ENCODE assay signal across 35 cellular contexts in genomic region chr9:126432659-126433058, GRCh38.
"Had no signal": no experiment of that assay in that cellular context is flagged by ENCODE, and none has a peak within 500 bp of the region (broad histone marks: within the 10 kb centered on the region; RNA-seq: fewer than 3 reads in every experiment).

No MANE protein-coding gene starts in this region.

- H3K9me3 Mint-ChIP-seq: activated B cell treated with CpG ODN at 0.5 μM for 24 hours; activated CD4-positive, alpha-beta memory T cell treated with anti-CD3 and anti-CD28 coated beads for 36 hours; activated CD4-positive, alpha-beta T cell treated with anti-CD3 and anti-CD28 coated beads, Interleukin-2, amount 10 ng/mL, durations not matched to agents 24 days and 14 days; activated CD8-positive, alpha-beta T cell treated with anti-CD3 and anti-CD28 coated beads for 36 hours; activated naive CD4-positive, alpha-beta T cell treated with anti-CD3 and anti-CD28 coated beads, Interleukin-2, amount 10 ng/mL, durations not matched to agents 7 days and 5 days; activated naive CD4-positive, alpha-beta T cell treated with anti-CD3 and anti-CD28 coated beads, Interleukin-2, amount 50 U/mL, for 24 hours; activated naive CD8-positive, alpha-beta T cell treated with anti-CD3 and anti-CD28 coated beads, Interleukin-2, amount 10 ng/mL, durations not matched to agents 7 days and 5 days; activated naive CD8-positive, alpha-beta T cell treated with anti-CD3 and anti-CD28 coated beads, Interleukin-2, amount 50 U/mL, for 24 hours; activated T-cell treated with anti-CD3 and anti-CD28 coated beads, Interleukin-2, amount 50 U/mL, for 4 hours; activated T-cell treated with anti-CD3 and anti-CD28 coated beads, Interleukin-2, amount 50 U/mL, for 72 hours; activated T-helper 1 cell treated with anti-CD3 and anti-CD28 coated beads, Interleukin-12 subunit alpha, Interleukin-12 subunit beta, Interleukin-2, Interleukin-4 antibody, amounts not matched to agents 30 ng/mL and 10 ng/mL and 1 ng/mL, durations not matched to agents 14 hours and 24 hours and 36 hours; activated T-helper 17 cell treated with anti-CD3 and anti-CD28 coated beads, Interleukin-2, amount 50 U/mL, for 72 hours; brain; central memory CD8-positive, alpha-beta T cell; T-helper 1 cell treated with Interleukin-12 subunit alpha and Interleukin-12 subunit beta and Interleukin-4 antibody, amounts not matched to agents 30 μg/mL and 1 μg/mL, for 36 hours; T-helper 2 cell treated with Interferon-gamma antibody and Interleukin-4, amounts not matched to agents 5 μg/mL and 100 μg/mL, for 36 hours had no signal

- H3K4me1 ChIP-seq: ascending aorta had no signal

- H3K4me3 ChIP-seq: ascending aorta, cardiac muscle cell had no signal

- H3K9me3 ChIP-seq: ascending aorta had no signal

- H3K27me3 ChIP-seq: ascending aorta, cardiac muscle cell had no signal

- H3K27me3 Mint-ChIP-seq: activated CD4-positive, alpha-beta memory T cell treated with anti-CD3 and anti-CD28 coated beads for 36 hours; activated CD8-positive, alpha-beta T cell treated with anti-CD3 and anti-CD28 coated beads for 36 hours; activated naive CD4-positive, alpha-beta T cell treated with anti-CD3 and anti-CD28 coated beads, Interleukin-2, amount 50 U/mL, for 24 hours; activated naive CD8-positive, alpha-beta T cell; activated naive CD8-positive, alpha-beta T cell treated with anti-CD3 and anti-CD28 coated beads, Interleukin-2, amount 10 ng/mL, durations not matched to agents 7 days and 5 days; activated naive CD8-positive, alpha-beta T cell treated with anti-CD3 and anti-CD28 coated beads, Interleukin-2, amount 50 U/mL, for 24 hours; activated T-helper 17 cell treated with anti-CD3 and anti-CD28 coated beads, Interleukin-2, amount 50 U/mL, for 72 hours; central memory CD8-positive, alpha-beta T cell had no signal

- H3K4me1 Mint-ChIP-seq: activated naive CD4-positive, alpha-beta T cell treated with anti-CD3 and anti-CD28 coated beads, Interleukin-2, amount 10 ng/mL, durations not matched to agents 7 days and 5 days; activated naive CD4-positive, alpha-beta T cell treated with anti-CD3 and anti-CD28 coated beads, Interleukin-2, amount 50 U/mL, for 24 hours; activated naive CD8-positive, alpha-beta T cell treated with anti-CD3 and anti-CD28 coated beads, Interleukin-2, amount 10 ng/mL, durations not matched to agents 7 days and 5 days; activated naive CD8-positive, alpha-beta T cell treated with anti-CD3 and anti-CD28 coated beads, Interleukin-2, amount 50 U/mL, for 24 hours; activated T-helper 17 cell treated with anti-CD3 and anti-CD28 coated beads, Interleukin-2, amount 50 U/mL, for 72 hours had no signal

- H3K4me3 Mint-ChIP-seq: activated B cell treated with CpG ODN at 0.5 μM for 24 hours; activated CD4-positive, alpha-beta memory T cell treated with anti-CD3 and anti-CD28 coated beads for 36 hours; activated CD4-positive, alpha-beta T cell treated with anti-CD3 and anti-CD28 coated beads, Interleukin-2, amount 10 ng/mL, durations not matched to agents 24 days and 14 days; activated CD8-positive, alpha-beta T cell treated with anti-CD3 and anti-CD28 coated beads for 36 hours; activated naive CD4-positive, alpha-beta T cell treated with anti-CD3 and anti-CD28 coated beads, Interleukin-2, amount 10 ng/mL, durations not matched to agents 7 days and 5 days; activated naive CD4-positive, alpha-beta T cell treated with anti-CD3 and anti-CD28 coated beads, Interleukin-2, amount 50 U/mL, for 24 hours; activated naive CD8-positive, alpha-beta T cell; activated naive CD8-positive, alpha-beta T cell treated with anti-CD3 and anti-CD28 coated beads, Interleukin-2, amount 10 ng/mL, durations not matched to agents 7 days and 5 days; activated naive CD8-positive, alpha-beta T cell treated with anti-CD3 and anti-CD28 coated beads, Interleukin-2, amount 50 U/mL, for 24 hours; activated T-cell treated with anti-CD3 and anti-CD28 coated beads, Interleukin-2, amount 50 U/mL, for 4 hours; activated T-cell treated with anti-CD3 and anti-CD28 coated beads, Interleukin-2, amount 50 U/mL, for 72 hours; activated T-helper 1 cell treated with anti-CD3 and anti-CD28 coated beads, Interleukin-12 subunit alpha, Interleukin-12 subunit beta, Interleukin-2, Interleukin-4 antibody, amounts not matched to agents 30 ng/mL and 10 ng/mL and 1 ng/mL, durations not matched to agents 14 hours and 24 hours and 36 hours; activated T-helper 17 cell treated with anti-CD3 and anti-CD28 coated beads, Interleukin-2, amount 50 U/mL, for 72 hours; brain; central memory CD8-positive, alpha-beta T cell; T-helper 1 cell treated with Interleukin-12 subunit alpha and Interleukin-12 subunit beta and Interleukin-4 antibody, amounts not matched to agents 30 μg/mL and 1 μg/mL, for 36 hours; T-helper 2 cell treated with Interferon-gamma antibody and Interleukin-4, amounts not matched to agents 5 μg/mL and 100 μg/mL, for 36 hours had no signal

- H3K27ac ChIP-seq: ascending aorta, cardiac muscle cell, VCaP had no signal

- DNase-seq: activated B cell treated with CpG ODN at 0.5 μM for 24 hours; activated CD4-positive, alpha-beta memory T cell treated with anti-CD3 and anti-CD28 coated beads for 36 hours; activated CD4-positive, alpha-beta T cell treated with anti-CD3 and anti-CD28 coated beads for 4 hours; activated CD4-positive, alpha-beta T cell treated with anti-CD3 and anti-CD28 coated beads, Interleukin-2, amount 10 ng/mL, durations not matched to agents 24 days and 14 days; activated CD4-positive, alpha-beta T cell treated with anti-CD3 and anti-CD28 coated beads, Interleukin-2, amount 50 U/mL, for 1 hour; activated CD4-positive, alpha-beta T cell treated with anti-CD3 and anti-CD28 coated beads, Interleukin-2, amount 50 U/mL, for 4 hours; activated CD4-positive, CD25-positive, alpha-beta regulatory T cell treated with anti-CD3 and anti-CD28 coated beads, Interleukin-2, amount 50 U/mL, for 72 hours; activated CD8-positive, alpha-beta T cell treated with anti-CD3 and anti-CD28 coated beads for 36 hours; activated effector memory CD4-positive, alpha-beta T cell treated with anti-CD3 and anti-CD28 coated beads, Interleukin-2, amount 50 U/mL, for 16 hours; activated naive CD4-positive, alpha-beta T cell treated with anti-CD3 and anti-CD28 coated beads, Interleukin-2, amount 10 ng/mL, durations not matched to agents 7 days and 5 days; activated naive CD4-positive, alpha-beta T cell treated with Interleukin-2 at 50 U/mL for 16 hours; activated naive CD8-positive, alpha-beta T cell treated with anti-CD3 and anti-CD28 coated beads, Interleukin-2, amount 10 ng/mL, durations not matched to agents 7 days and 5 days; activated naive CD8-positive, alpha-beta T cell treated with anti-CD3 and anti-CD28 coated beads, Interleukin-2, amount 50 U/mL, for 24 hours; activated T-cell treated with anti-CD3 and anti-CD28 coated beads for 4 hours; activated T-cell treated with anti-CD3 and anti-CD28 coated beads, Interleukin-2, amount 50 U/mL, for 1 hour; activated T-cell treated with anti-CD3 and anti-CD28 coated beads, Interleukin-2, amount 50 U/mL, for 4 hours; activated T-cell treated with anti-CD3 and anti-CD28 coated beads, Interleukin-2, amount 50 U/mL, for 72 hours; amygdala; anterior cingulate cortex; caudate nucleus; cerebellar nuclear complex; T-helper 1 cell; T-helper 2 cell; T-helper 9 cell had no signal

- ATAC-seq: activated CD8-positive, alpha-beta T cell treated with anti-CD3 and anti-CD28 coated beads for 36 hours; activated naive CD8-positive, alpha-beta T cell treated with anti-CD3 and anti-CD28 coated beads, Interleukin-2, amount 50 U/mL, for 24 hours; activated T-cell treated with anti-CD3 and anti-CD28 coated beads, Interleukin-2, amount 50 U/mL, for 4 hours; activated T-cell treated with anti-CD3 and anti-CD28 coated beads, Interleukin-2, amount 50 U/mL, for 72 hours; activated T-helper 17 cell treated with anti-CD3 and anti-CD28 coated beads, Interleukin-2, amount 50 U/mL, for 72 hours had no signal

- H3K36me3 Mint-ChIP-seq: activated CD4-positive, alpha-beta memory T cell treated with anti-CD3 and anti-CD28 coated beads for 36 hours; activated naive CD4-positive, alpha-beta T cell treated with anti-CD3 and anti-CD28 coated beads, Interleukin-2, amount 10 ng/mL, durations not matched to agents 7 days and 5 days; activated naive CD4-positive, alpha-beta T cell treated with anti-CD3 and anti-CD28 coated beads, Interleukin-2, amount 50 U/mL, for 24 hours had no signal

- H3K27ac Mint-ChIP-seq: activated B cell treated with CpG ODN at 0.5 μM for 24 hours; activated CD4-positive, alpha-beta memory T cell treated with anti-CD3 and anti-CD28 coated beads for 36 hours; activated CD4-positive, alpha-beta T cell treated with anti-CD3 and anti-CD28 coated beads, Interleukin-2, amount 10 ng/mL, durations not matched to agents 24 days and 14 days; activated CD8-positive, alpha-beta T cell treated with anti-CD3 and anti-CD28 coated beads for 36 hours; activated naive CD4-positive, alpha-beta T cell treated with anti-CD3 and anti-CD28 coated beads, Interleukin-2, amount 10 ng/mL, durations not matched to agents 7 days and 5 days; activated naive CD8-positive, alpha-beta T cell; activated naive CD8-positive, alpha-beta T cell treated with anti-CD3 and anti-CD28 coated beads, Interleukin-2, amount 50 U/mL, for 24 hours; activated T-cell treated with anti-CD3 and anti-CD28 coated beads, Interleukin-2, amount 50 U/mL, for 72 hours; activated T-helper 1 cell treated with anti-CD3 and anti-CD28 coated beads, Interleukin-12 subunit alpha, Interleukin-12 subunit beta, Interleukin-2, Interleukin-4 antibody, amounts not matched to agents 30 ng/mL and 10 ng/mL and 1 ng/mL, durations not matched to agents 14 hours and 24 hours and 36 hours; activated T-helper 17 cell treated with anti-CD3 and anti-CD28 coated beads, Interleukin-2, amount 50 U/mL, for 72 hours; T-helper 1 cell treated with Interleukin-12 subunit alpha and Interleukin-12 subunit beta and Interleukin-4 antibody, amounts not matched to agents 30 μg/mL and 1 μg/mL, for 36 hours; T-helper 2 cell treated with Interferon-gamma antibody and Interleukin-4, amounts not matched to agents 5 μg/mL and 100 μg/mL, for 36 hours had no signal

- H3K36me3 ChIP-seq: ascending aorta, cardiac muscle cell had no signal
